ENCODE assay signal across 1 cellular context in genomic region chr9:35518212-35518917, GRCh38.
TF ChIP-seq lines count a peak whose summit lies in the region.

No MANE protein-coding gene starts in this region.

TF ChIP-seq in HepG2, 621 proteins besides CTCF, POLR2A, EP300 and RAD21 (continued from another document and continues in another):
- TF ChIP-seq SATB2 (CRISPR knock-in tag; IDR thresholded peaks at IDR 0.05) (no peak), TEAD2 (CRISPR knock-in tag; IDR thresholded peaks at IDR 0.05) (0 out of 2 replicates have a peak, but pooled peaks have one; percentile 30), ZBTB43 (CRISPR knock-in tag; conservative IDR thresholded peaks at IDR 0.05) (no peak), ZNF205 (CRISPR knock-in tag; IDR thresholded peaks at IDR 0.05) (peak; percentile 37; the same call in 1 of the 2 replicates), HNF1B (CRISPR knock-in tag; IDR thresholded peaks at IDR 0.05) (peak; percentile 38), NFKBIZ (CRISPR knock-in tag; IDR thresholded peaks at IDR 0.05) (peak; percentile 76; the same call in 1 of the 2 replicates), SKIL (CRISPR knock-in tag; IDR thresholded peaks at IDR 0.05; ENCODE audit: borderline replicate concordance) (peak; percentile 81; the same call in 1 of the 2 replicates), ZNF264 (CRISPR knock-in tag; IDR thresholded peaks at IDR 0.05) (no peak), EEA1 (CRISPR knock-in tag; IDR thresholded peaks at IDR 0.05; ENCODE audit: borderline replicate concordance) (no peak), FOXA3 (CRISPR knock-in tag; IDR thresholded peaks at IDR 0.05) (peak; percentile 93), ZKSCAN8 (CRISPR knock-in tag; IDR thresholded peaks at IDR 0.05; ENCODE audit: borderline replicate concordance) (peak; percentile 83; the same call in 1 of the 2 replicates), HDAC1 (CRISPR knock-in tag; IDR thresholded peaks at IDR 0.05) (peak; percentile 88), BCL6 (CRISPR knock-in tag; IDR thresholded peaks at IDR 0.05) (peak; percentile 79), ZNF274 (CRISPR knock-in tag; IDR thresholded peaks at IDR 0.05) (no peak), ZNF839 (CRISPR knock-in tag; IDR thresholded peaks at IDR 0.05; ENCODE audit: borderline replicate concordance) (no peak), RARA (CRISPR knock-in tag; IDR thresholded peaks at IDR 0.05) (peak; percentile 70), ZNF574 (CRISPR knock-in tag; IDR thresholded peaks at IDR 0.05) (peak; percentile 62; the same call in 1 of the 2 replicates), ZBTB42 (CRISPR knock-in tag; IDR thresholded peaks at IDR 0.05) (peak; percentile 93), GPN1 (CRISPR knock-in tag; IDR thresholded peaks at IDR 0.05; ENCODE audit: borderline replicate concordance) (no peak), ZNF513 (CRISPR knock-in tag; conservative IDR thresholded peaks at IDR 0.05) (no peak), THAP11 (CRISPR knock-in tag; IDR thresholded peaks at IDR 0.05) (peak; percentile 67), THRA (CRISPR knock-in tag; IDR thresholded peaks at IDR 0.05; ENCODE audit: borderline replicate concordance) (0 out of 2 replicates have a peak, but pooled peaks have one; percentile 63), CBX5 (CRISPR knock-in tag; IDR thresholded peaks at IDR 0.05; ENCODE audit: borderline replicate concordance) (peak; percentile 93; the same call in 1 of the 2 replicates), KLF16 (CRISPR knock-in tag; IDR thresholded peaks at IDR 0.05) (peak in 1 of 2 experiments; percentile 57; a peak in 1 of 4 replicates), FOXO1 (CRISPR knock-in tag; IDR thresholded peaks at IDR 0.05) (peak; percentile 86; the same call in 1 of the 2 replicates), ATF4 (CRISPR knock-in tag; IDR thresholded peaks at IDR 0.05) (peak in 1 of 2 experiments; percentile 89; a peak in 2 of 4 replicates), MEF2D (CRISPR knock-in tag; IDR thresholded peaks at IDR 0.05) (peak; percentile 31; the same call in 1 of the 2 replicates), ZNF703 (CRISPR knock-in tag; IDR thresholded peaks at IDR 0.05; ENCODE audit: borderline replicate concordance) (no peak), PRMT3 (CRISPR knock-in tag; IDR thresholded peaks at IDR 0.05; ENCODE audit: borderline replicate concordance, low read depth) (no peak), ATAD3A (CRISPR knock-in tag; IDR thresholded peaks at IDR 0.05) (no peak)
- TF ChIP-seq, protein P1, sequence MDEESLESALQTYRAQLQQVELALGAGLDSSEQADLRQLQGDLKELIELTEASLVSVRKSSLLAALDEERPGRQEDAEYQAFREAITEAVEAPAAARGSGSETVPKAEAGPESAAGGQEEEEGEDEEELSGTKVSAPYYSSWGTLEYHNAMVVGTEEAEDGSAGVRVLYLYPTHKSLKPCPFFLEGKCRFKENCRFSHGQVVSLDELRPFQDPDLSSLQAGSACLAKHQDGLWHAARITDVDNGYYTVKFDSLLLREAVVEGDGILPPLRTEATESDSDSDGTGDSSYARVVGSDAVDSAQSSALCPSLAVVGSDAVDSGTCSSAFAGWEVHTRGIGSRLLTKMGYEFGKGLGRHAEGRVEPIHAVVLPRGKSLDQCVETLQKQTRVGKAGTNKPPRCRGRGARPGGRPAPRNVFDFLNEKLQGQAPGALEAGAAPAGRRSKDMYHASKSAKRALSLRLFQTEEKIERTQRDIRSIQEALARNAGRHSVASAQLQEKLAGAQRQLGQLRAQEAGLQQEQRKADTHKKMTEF (CRISPR knock-in tag; IDR thresholded peaks at IDR 0.05) = peak; percentile 78
- TF ChIP-seq, protein P2, sequence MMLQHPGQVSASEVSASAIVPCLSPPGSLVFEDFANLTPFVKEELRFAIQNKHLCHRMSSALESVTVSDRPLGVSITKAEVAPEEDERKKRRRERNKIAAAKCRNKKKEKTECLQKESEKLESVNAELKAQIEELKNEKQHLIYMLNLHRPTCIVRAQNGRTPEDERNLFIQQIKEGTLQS (CRISPR knock-in tag; IDR thresholded peaks at IDR 0.05) = peak; percentile 96
- TF ChIP-seq, protein P3, sequence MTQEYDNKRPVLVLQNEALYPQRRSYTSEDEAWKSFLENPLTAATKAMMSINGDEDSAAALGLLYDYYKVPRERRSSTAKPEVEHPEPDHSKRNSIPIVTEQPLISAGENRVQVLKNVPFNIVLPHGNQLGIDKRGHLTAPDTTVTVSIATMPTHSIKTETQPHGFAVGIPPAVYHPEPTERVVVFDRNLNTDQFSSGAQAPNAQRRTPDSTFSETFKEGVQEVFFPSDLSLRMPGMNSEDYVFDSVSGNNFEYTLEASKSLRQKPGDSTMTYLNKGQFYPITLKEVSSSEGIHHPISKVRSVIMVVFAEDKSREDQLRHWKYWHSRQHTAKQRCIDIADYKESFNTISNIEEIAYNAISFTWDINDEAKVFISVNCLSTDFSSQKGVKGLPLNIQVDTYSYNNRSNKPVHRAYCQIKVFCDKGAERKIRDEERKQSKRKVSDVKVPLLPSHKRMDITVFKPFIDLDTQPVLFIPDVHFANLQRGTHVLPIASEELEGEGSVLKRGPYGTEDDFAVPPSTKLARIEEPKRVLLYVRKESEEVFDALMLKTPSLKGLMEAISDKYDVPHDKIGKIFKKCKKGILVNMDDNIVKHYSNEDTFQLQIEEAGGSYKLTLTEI (CRISPR knock-in tag; conservative IDR thresholded peaks at IDR 0.05) = no peak
- TF ChIP-seq, protein P4, sequence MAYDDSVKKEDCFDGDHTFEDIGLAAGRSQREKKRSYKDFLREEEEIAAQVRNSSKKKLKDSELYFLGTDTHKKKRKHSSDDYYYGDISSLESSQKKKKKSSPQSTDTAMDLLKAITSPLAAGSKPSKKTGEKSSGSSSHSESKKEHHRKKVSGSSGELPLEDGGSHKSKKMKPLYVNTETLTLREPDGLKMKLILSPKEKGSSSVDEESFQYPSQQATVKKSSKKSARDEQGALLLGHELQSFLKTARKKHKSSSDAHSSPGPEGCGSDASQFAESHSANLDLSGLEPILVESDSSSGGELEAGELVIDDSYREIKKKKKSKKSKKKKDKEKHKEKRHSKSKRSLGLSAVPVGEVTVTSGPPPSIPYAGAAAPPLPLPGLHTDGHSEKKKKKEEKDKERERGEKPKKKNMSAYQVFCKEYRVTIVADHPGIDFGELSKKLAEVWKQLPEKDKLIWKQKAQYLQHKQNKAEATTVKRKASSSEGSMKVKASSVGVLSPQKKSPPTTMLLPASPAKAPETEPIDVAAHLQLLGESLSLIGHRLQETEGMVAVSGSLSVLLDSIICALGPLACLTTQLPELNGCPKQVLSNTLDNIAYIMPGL (CRISPR knock-in tag; IDR thresholded peaks at IDR 0.05; ENCODE audit: borderline replicate concordance in 1 of 2, low read depth in 1 of 2) = peak in 1 of 2 experiments; percentile 56; a peak in 1 of 4 replicates
- TF ChIP-seq, protein P5, sequence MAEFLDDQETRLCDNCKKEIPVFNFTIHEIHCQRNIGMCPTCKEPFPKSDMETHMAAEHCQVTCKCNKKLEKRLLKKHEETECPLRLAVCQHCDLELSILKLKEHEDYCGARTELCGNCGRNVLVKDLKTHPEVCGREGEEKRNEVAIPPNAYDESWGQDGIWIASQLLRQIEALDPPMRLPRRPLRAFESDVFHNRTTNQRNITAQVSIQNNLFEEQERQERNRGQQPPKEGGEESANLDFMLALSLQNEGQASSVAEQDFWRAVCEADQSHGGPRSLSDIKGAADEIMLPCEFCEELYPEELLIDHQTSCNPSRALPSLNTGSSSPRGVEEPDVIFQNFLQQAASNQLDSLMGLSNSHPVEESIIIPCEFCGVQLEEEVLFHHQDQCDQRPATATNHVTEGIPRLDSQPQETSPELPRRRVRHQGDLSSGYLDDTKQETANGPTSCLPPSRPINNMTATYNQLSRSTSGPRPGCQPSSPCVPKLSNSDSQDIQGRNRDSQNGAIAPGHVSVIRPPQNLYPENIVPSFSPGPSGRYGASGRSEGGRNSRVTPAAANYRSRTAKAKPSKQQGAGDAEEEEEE (CRISPR knock-in tag; IDR thresholded peaks at IDR 0.05; ENCODE audit: borderline replicate concordance) = no peak
